In genomic region chr5:171419663-171420428, GRCh38 we compare ENCODE assay signal across 8 cellular contexts. TPM values are rescaled to one million over a fixed set of nuclear protein-coding genes. Genes with fewer than 3 reads are reported as not detected.
DNase-seq lines count a peak whose midpoint lies in the region; ATAC-seq, FAIRE-seq and TF ChIP-seq lines count a peak whose summit lies in the region.

No MANE protein-coding gene starts in this region.

- no peaks in the 10 kb centered on the region for H3K36me3 ChIP-seq in H1 (ENCODE audit: control insufficient read depth in 2 of 4, insufficient read depth in 4 of 4, low read length in 3 of 4)

- H2BK20ac ChIP-seq in H1 (ENCODE audit: low read length), result no peak overlapping the region

- peak overlapping the region; percentile 70 to 81 (median 80) for H3K4me3 Mint-ChIP-seq in T-cell
- H3K4me3 Mint-ChIP-seq in mesothelial cell of epicardium, result peak overlapping the region; percentile 81
- peak overlapping the region; percentile 87 for H3K4me3 Mint-ChIP-seq in type B pancreatic cell

- ATAC-seq in activated CD4-positive, CD25-positive, alpha-beta regulatory T cell treated with anti-CD3 and anti-CD28 coated beads, Interleukin-2, amount 50 U/mL, for 24 hours, result peak; percentile 56 to 57
- peak; percentile 43 for ATAC-seq in HG03045 (IDR thresholded peaks at IDR 0.05; ENCODE audit: unreplicated experiment)
- ATAC-seq in T-cell (replicated peaks in 1 of 4), result peak; percentile 38 to 63 (median 55)

- H3K14ac ChIP-seq in H1 (ENCODE audit: insufficient read length), result no peak overlapping the region

- H2BK15ac ChIP-seq in H1 (ENCODE audit: low read length), result no peak overlapping the region

- peaks cover 15 to 29% of the 10 kb centered on the region in 2 donors for H3K27me3 Mint-ChIP-seq in T-cell
- H3K27me3 Mint-ChIP-seq in mesothelial cell of epicardium (ENCODE audit: low read depth), result peaks cover 27% of the 10 kb centered on the region
- peaks cover 24% of the 10 kb centered on the region for H3K27me3 Mint-ChIP-seq in type B pancreatic cell

- H3K27me3 ChIP-seq in H1 (replicated peaks in 1 of 4; ENCODE audit: control insufficient read depth in 3 of 4, extremely low read depth in 1 of 4, insufficient read depth in 3 of 4, low read length in 3 of 4), result peaks cover 22 to 37% (median 28%) of the 10 kb centered on the region in 4 experiments

- no peak overlapping the region for H2BK12ac ChIP-seq in H1 (ENCODE audit: low read depth, low read length)

- no peak overlapping the region for H4K5ac ChIP-seq in H1 (ENCODE audit: insufficient read length, low read depth, low read length)

- no peak for DNase-seq in activated CD4-positive, CD25-positive, alpha-beta regulatory T cell (lab: John Stamatoyannopoulos, UW)
- peak in 14 of 34 experiments; percentile 6 to 39 (median 16) for DNase-seq in T-cell
- peak in 1 of 2 experiments; percentile 74 for DNase-seq in H1 (ENCODE audit: low read depth in 1 of 2, low spot score in 2 of 2)
- peak in 1 of 2 experiments; percentile 71 for DNase-seq in mesothelial cell of epicardium (ENCODE audit: low spot score in 2 of 2, unreplicated experiment in 2 of 2)
- DNase-seq in type B pancreatic cell (ENCODE audit: extremely low spot score, unreplicated experiment), result no peak
- DNase-seq in GM19240 (ENCODE audit: insufficient read length, low spot score), result no peak

- no peak overlapping the region for H3K27ac ChIP-seq in H1 (ENCODE audit: low read depth, low read length)

- H3K79me2 ChIP-seq in H1 (ENCODE audit: control insufficient read depth in 1 of 2, insufficient read depth in 2 of 2, low read length in 2 of 2), result no peaks in the 10 kb centered on the region

- H3K4me3 ChIP-seq in H1 (ENCODE audit: extremely low read depth in 1 of 4, insufficient read depth in 2 of 4, low read depth in 3 of 4, low read length in 4 of 4), result peak overlapping the region; percentile 35 to 69 (median 46)

- POLR2A ChIA-PET in T-cell (lab: Charles Lee) (interaction anchor here in 1 of 2 donors (0.6 kb wide), 1 partner anchor 740 kb away, joined by 3 read pairs; no protein-coding TSS in a partner anchor), H1 (lab: Charles Lee; ENCODE audit: partially characterized antibody) (interaction anchor here (1.0 to 7.3 kb wide), 10 partner anchors 11 to 176 kb away, joined by 3 to 75 read pairs (median 6); partner anchors contain the start of gene NPM1)

- H2AK5ac ChIP-seq in H1 (ENCODE audit: low read depth, low read length), result no peak overlapping the region

- no peak overlapping the region for H3K23ac ChIP-seq in H1 (ENCODE audit: insufficient read length)

- H3K18ac ChIP-seq in H1 (ENCODE audit: extremely low read depth, low read length), result no peak overlapping the region; the same call in none of the 2 replicates

- WGBS in H1 (ENCODE audit: extremely low coverage in 1 of 2, insufficient coverage in 1 of 2, insufficient read length in 1 of 2, insufficient replicate concordance in 2 of 2, low coverage in 1 of 2, low lambda C conversion rate in 2 of 2, missing lambda C conversion rate in 1 of 2), 2 experiments, result 4% methylated on average over 56 of the region's 99 CpGs; no CpG with 5 or more reads in 1 of the 2 experiments

- peak overlapping the region; percentile 72 for H4K8ac ChIP-seq in H1 (ENCODE audit: extremely low read depth, insufficient read depth, low read length)

- peaks cover 0 to 23% (median 14%) of the 10 kb centered on the region in 4 experiments; a peak in 6 of 7 replicates for H3K4me1 ChIP-seq in H1 (replicated peaks in 1 of 4; ENCODE audit: control insufficient read depth in 3 of 4, insufficient read depth in 4 of 4, low read length in 3 of 4)

- no peaks in the 10 kb centered on the region for H3K36me3 Mint-ChIP-seq in T-cell
- no peaks in the 10 kb centered on the region for H3K36me3 Mint-ChIP-seq in mesothelial cell of epicardium
- H3K36me3 Mint-ChIP-seq in type B pancreatic cell, result no peaks in the 10 kb centered on the region

- H3K4ac ChIP-seq in H1 (replicated peaks; ENCODE audit: insufficient read length, low read depth, low read length), result no peak overlapping the region

- no peak overlapping the region for H4K91ac ChIP-seq in H1 (replicated peaks; ENCODE audit: insufficient read length, low read length)

- no peak overlapping the region for H2BK120ac ChIP-seq in H1 (replicated peaks; ENCODE audit: low read depth, low read length)

- no peaks in the 10 kb centered on the region for H3K79me1 ChIP-seq in H1 (ENCODE audit: low read depth, low read length)

- H2BK5ac ChIP-seq in H1 (ENCODE audit: low read depth, low read length), result no peak overlapping the region

- TF ChIP-seq POLR2A in H1 (IDR thresholded peaks at IDR 0.05; ENCODE audit: control extremely low read depth in 1 of 2, low read depth in 2 of 2, low read length in 2 of 2), result no peak

- H3K27ac Mint-ChIP-seq in T-cell (peak overlapping the region in 1 of 2 donors; percentile 52), mesothelial cell of epicardium (peak overlapping the region; percentile 83), type B pancreatic cell (no peak overlapping the region)

- H3K56ac ChIP-seq in H1 (replicated peaks; ENCODE audit: insufficient read length, low read depth, low read length), result no peak overlapping the region

- H3K23me2 ChIP-seq in H1 (ENCODE audit: low read depth, low read length), result peaks cover 10% of the 10 kb centered on the region

- H2AFZ ChIP-seq in H1 (ENCODE audit: low read length), result no peak overlapping the region

- peak overlapping the region; percentile 46 to 97 for H3K4me2 ChIP-seq in H1 (ENCODE audit: insufficient read depth in 1 of 2, low read depth in 2 of 2, low read length in 2 of 2)

- TF ChIP-seq CTCF in H1 (IDR thresholded peaks at IDR 0.05; ENCODE audit: control extremely low read depth in 1 of 3, insufficient read depth in 1 of 3, low read depth in 1 of 3, low read length in 3 of 3), result peak in 1 of 3 experiments; percentile 30; a peak in 1 of 4 replicates
- TF ChIP-seq CTCF in mesothelial cell of epicardium (IDR thresholded peaks at IDR 0.05; ENCODE audit: unreplicated experiment), result no peak
- TF ChIP-seq CTCF in type B pancreatic cell (conservative IDR thresholded peaks at IDR 0.05), result no peak

- TF ChIP-seq RAD21 in H1 (IDR thresholded peaks at IDR 0.05 in 1 of 2, conservative IDR thresholded peaks at IDR 0.05 in 1 of 2; ENCODE audit: low read depth in 2 of 2, low read length in 2 of 2), result peak; percentile 5 to 36; a peak in 3 of 4 replicates

- FAIRE-seq in H1 (lab: Jason Lieb, UNC), result no peak

- TF ChIP-seq EP300 in H1 (IDR thresholded peaks at IDR 0.05; ENCODE audit: borderline replicate concordance in 1 of 2, low read depth in 2 of 2, low read length in 2 of 2), result peak in 1 of 2 experiments; percentile 45; a peak in 1 of 3 replicates

- H3K9me3 Mint-ChIP-seq in T-cell (no peaks in the 10 kb centered on the region), mesothelial cell of epicardium (no peaks in the 10 kb centered on the region), type B pancreatic cell (no peaks in the 10 kb centered on the region)

- CTCF ChIA-PET in T-cell (lab: Charles Lee), result interaction anchor here in 1 of 2 donors (0.8 kb wide), 1 partner anchor 462 kb away, joined by 3 read pairs; no protein-coding TSS in a partner anchor
- CTCF ChIA-PET in H1 (lab: Charles Lee; ENCODE audit: partially characterized antibody), result interaction anchor here (0.5 to 7.2 kb wide), 46 partner anchors 12 to 640 kb away, joined by 3 to 64 read pairs (median 5); no protein-coding TSS in a partner anchor

- H3K9ac ChIP-seq in H1 (replicated peaks in 1 of 4; ENCODE audit: extremely low read depth in 1 of 4, low read depth in 3 of 4, low read length in 3 of 4), result no peak overlapping the region

- H3K9me3 ChIP-seq in H1 (ENCODE audit: insufficient read depth in 2 of 2, low read depth in 1 of 2, low read length in 1 of 2), result no peaks in the 10 kb centered on the region

- H3K4me1 Mint-ChIP-seq in T-cell (peaks cover 13 to 19% (median 19%) of the 10 kb centered on the region in 3 donors), mesothelial cell of epicardium (peaks cover 30% of the 10 kb centered on the region), type B pancreatic cell (ENCODE audit: unreplicated experiment) (peaks cover 11% of the 10 kb centered on the region)

- H4K20me1 ChIP-seq in H1 (replicated peaks in 1 of 2; ENCODE audit: control insufficient read depth in 1 of 2, insufficient read depth in 2 of 2, low read length in 2 of 2), result peaks cover 6 to 9% of the 10 kb centered on the region in 2 experiments

TF ChIP-seq in H1, 55 proteins besides CTCF, POLR2A, EP300 and RAD21 (continues in another document):
- no peak for TF ChIP-seq E2F6 (IDR thresholded peaks at IDR 0.05)

RNA-seq across cellular contexts. Expression of gene FGF18, which starts 0.4 kb away (rescaled TPM):
- under 1 TPM in 4 of 5 donors, not detected in 1; 0.16 to 0.58 (median 0.21) TPM for total RNA-seq in T-cell
- total RNA-seq in H1 (2021; fragmentation: NEBNext Ultra II Directional; extraction: Animal tissue kit (Norgen Biotek cat#: 25700)), result 0.63 and 1.3 TPM in 2 replicates
- polyA plus RNA-seq in H1 (2011; rRNA removed), result 0.54 and 0.64 TPM in 2 replicates
- polyA plus RNA-seq in H1 (2011; cell fraction: cytosol; rRNA removed), result 0.49 TPM
- 0.76 TPM for polyA plus RNA-seq in H1 (2011; cell fraction: nucleus; rRNA removed)
- 0.32 to 0.57 TPM (median 0.39 TPM) in 4 replicates for polyA plus RNA-seq in H1 (2012, experiment 1 of 2)
- polyA plus RNA-seq in H1 (2012, experiment 2 of 2), result 0.49 TPM
- 1.4 TPM for polyA plus RNA-seq in H1 (2013, experiment 1 of 2)
- 1.3 TPM for polyA plus RNA-seq in H1 (2013, experiment 2 of 2)
- polyA minus RNA-seq in H1 (2011; rRNA and poly(A)+ RNA removed), result 0.22 TPM in 1 of 2 replicates, not detected in the other
- 0.73 TPM for polyA minus RNA-seq in H1 (2011; cell fraction: cytosol; rRNA and poly(A)+ RNA removed)
- not detected for polyA minus RNA-seq in H1 (2011; cell fraction: nucleus; rRNA and poly(A)+ RNA removed)
- total RNA-seq in mesothelial cell of epicardium, result 10.2 to 11.7 TPM (median 11.3 TPM) in 3 replicates
- total RNA-seq in type B pancreatic cell (ENCODE audit: low replicate concordance), result 1.7 and 3.2 TPM in 2 replicates

RNA-seq across cellular contexts. Expression of gene NPM1, which starts 32.2 kb away (rescaled TPM):
- total RNA-seq in T-cell (1,000 to 10,000 TPM in 2 of 5 donors, 100 to 1,000 TPM in 3; 940 to 1,150 (median 989) TPM), mesothelial cell of epicardium (1,674 to 1,837 TPM (median 1,792 TPM) in 3 replicates), type B pancreatic cell (ENCODE audit: low replicate concordance) (1,253 and 1,650 TPM in 2 replicates)
- total RNA-seq in H1 (2021; fragmentation: NEBNext Ultra II Directional; extraction: Animal tissue kit (Norgen Biotek cat#: 25700)), result 4,042 and 4,211 TPM in 2 replicates
- 2,182 and 2,865 TPM in 2 replicates for polyA plus RNA-seq in H1 (2011; rRNA removed)
- 2,969 TPM for polyA plus RNA-seq in H1 (2011; cell fraction: cytosol; rRNA removed)
- 1,346 TPM for polyA plus RNA-seq in H1 (2011; cell fraction: nucleus; rRNA removed)
- 3,982 to 7,380 TPM (median 6,139 TPM) in 4 replicates for polyA plus RNA-seq in H1 (2012, experiment 1 of 2)
- 312 TPM for polyA plus RNA-seq in H1 (2012, experiment 2 of 2)
- 3,410 TPM for polyA plus RNA-seq in H1 (2013, experiment 1 of 2)
- polyA plus RNA-seq in H1 (2013, experiment 2 of 2), result 3,424 TPM
- 2,157 and 2,667 TPM in 2 replicates for polyA minus RNA-seq in H1 (2011; rRNA and poly(A)+ RNA removed)
- 5,713 TPM for polyA minus RNA-seq in H1 (2011; cell fraction: cytosol; rRNA and poly(A)+ RNA removed)
- polyA minus RNA-seq in H1 (2011; cell fraction: nucleus; rRNA and poly(A)+ RNA removed), result 2,033 TPM
